24 cellular contexts compared by ENCODE assay signal in the genomic region with DNA sequence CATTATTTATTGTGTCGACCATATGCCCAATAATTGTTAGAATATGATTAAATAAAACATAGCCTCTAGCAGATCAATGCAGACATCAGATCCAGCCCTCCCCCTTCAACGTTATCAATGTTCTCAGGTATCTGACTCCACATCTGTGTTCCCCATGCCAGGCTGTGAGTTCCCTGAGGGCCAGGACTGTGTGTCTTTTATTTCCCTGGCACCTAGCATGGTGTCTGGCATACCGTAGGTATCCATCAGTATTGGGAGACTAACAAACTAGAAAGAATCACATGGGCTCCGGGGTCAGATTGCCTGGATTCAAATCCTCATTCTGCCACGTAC.
"Had no signal": no experiment of that assay in that cellular context is flagged by ENCODE, and none has a peak within 500 bp of the region (broad histone marks: within the 10 kb centered on the region; RNA-seq: fewer than 3 reads in every experiment).

No MANE protein-coding gene starts in this region.

- H3K9me3 ChIP-seq: colonic mucosa, esophagus muscularis mucosa, esophagus squamous epithelium, gastrocnemius medialis, gastroesophageal sphincter, heart left ventricle, heart right ventricle had no signal

- DNase-seq: colonic mucosa; cortex of kidney; dermis blood vessel endothelial cell; dorsolateral prefrontal cortex; effector CD4-positive, alpha-beta T cell; effector CD8-positive, alpha-beta T cell; effector memory CD4-positive, alpha-beta T cell; effector memory CD8-positive, alpha-beta T cell; endodermal cell; erythroblast; esophagus squamous epithelium; foreskin fibroblast; foreskin keratinocyte; foreskin melanocyte; gastrocnemius medialis; glutamatergic neuron; head of caudate nucleus; heart left ventricle; heart right ventricle had no signal

- H3K36me3 ChIP-seq: colonic mucosa, esophagus muscularis mucosa, esophagus squamous epithelium, gastrocnemius medialis, gastroesophageal sphincter, heart left ventricle, heart right ventricle had no signal

- H3K4me3 ChIP-seq: colonic mucosa, coronary artery, dorsolateral prefrontal cortex, esophagus muscularis mucosa, esophagus squamous epithelium, gastrocnemius medialis, gastroesophageal sphincter, heart left ventricle, heart right ventricle had no signal

- H3K27ac ChIP-seq: colonic mucosa, coronary artery, dorsolateral prefrontal cortex, epithelial cell of prostate, esophagus muscularis mucosa, esophagus squamous epithelium, foreskin keratinocyte, gastrocnemius medialis, gastroesophageal sphincter, heart left ventricle, heart right ventricle had no signal

- ATAC-seq: effector memory CD8-positive, alpha-beta T cell; esophagus mucosa; foreskin keratinocyte; gastrocnemius medialis; gastroesophageal sphincter; heart left ventricle; heart right ventricle had no signal

- H3K27me3 ChIP-seq: colonic mucosa, dorsolateral prefrontal cortex, esophagus muscularis mucosa, foreskin keratinocyte, gastrocnemius medialis, gastroesophageal sphincter, heart left ventricle, heart right ventricle had no signal

- H3K4me1 ChIP-seq: colonic mucosa, foreskin keratinocyte, gastrocnemius medialis had no signal
